20 cellular contexts compared by ENCODE assay signal in genomic region chrX:48975541-48975940, GRCh38. TPM values are rescaled to one million over a fixed set of nuclear protein-coding genes. Genes with fewer than 3 reads are reported as not detected.
A peak's percentile ranks its signal among the peaks of the same experiment; 100 is the strongest.
DNase-seq lines count a peak whose midpoint lies in the region; ATAC-seq lines count a peak whose summit lies in the region.
"Had no signal": no experiment of that assay in that cellular context is flagged by ENCODE, and none has a peak within 500 bp of the region (broad histone marks: within the 10 kb centered on the region; RNA-seq: fewer than 3 reads in every experiment).

No MANE protein-coding gene starts in this region.

- DNase-seq in activated CD4-positive, alpha-beta T cell treated with anti-CD3 and anti-CD28 coated beads, Interleukin-2, amount 10 ng/mL, durations not matched to agents 24 days and 14 days = no peak
- DNase-seq in activated CD4-positive, alpha-beta T cell treated with anti-CD3 and anti-CD28 coated beads for 1 hour = no peak
- no peak for DNase-seq in activated naive CD4-positive, alpha-beta T cell treated with anti-CD3 and anti-CD28 coated beads, Interleukin-2, amount 10 ng/mL, durations not matched to agents 7 days and 5 days
- DNase-seq in activated naive CD4-positive, alpha-beta T cell treated with Interleukin-2 at 50 U/mL for 16 hours = no peak
- no peak for DNase-seq in activated naive CD8-positive, alpha-beta T cell treated with anti-CD3 and anti-CD28 coated beads, Interleukin-2, amount 10 ng/mL, durations not matched to agents 7 days and 5 days
- no peak for DNase-seq in HuH-7 (ENCODE audit: low spot score)
- DNase-seq: BE2C, DMS53, GDM1, GOT3, HCEC 1CT, NCI-H1092 treated with DMSO at 0.1 percent for 48 hours, NCI-H146, NCI-H2029, NCI-H2227 treated with DMSO at 0.1 percent for 48 hours, NCI-H510A, PC-9, RPMI8226, SHP77 had no signal

- POLR2A ChIA-PET in activated naive CD8-positive, alpha-beta T cell treated with anti-CD3 and anti-CD28 coated beads, Interleukin-2, amount 10 ng/mL, durations not matched to agents 7 days and 5 days (lab: Charles Lee) = interaction anchor here (1.0 kb wide), 1 partner anchor 17 kb away, joined by 3 read pairs; no protein-coding TSS in a partner anchor

- H3K4me3 Mint-ChIP-seq in activated CD4-positive, alpha-beta T cell treated with anti-CD3 and anti-CD28 coated beads, Interleukin-2, amount 10 ng/mL, durations not matched to agents 24 days and 14 days = no peak overlapping the region
- no peak overlapping the region for H3K4me3 Mint-ChIP-seq in activated naive CD4-positive, alpha-beta T cell treated with anti-CD3 and anti-CD28 coated beads, Interleukin-2, amount 10 ng/mL, durations not matched to agents 7 days and 5 days
- H3K4me3 Mint-ChIP-seq in activated naive CD8-positive, alpha-beta T cell treated with anti-CD3 and anti-CD28 coated beads, Interleukin-2, amount 10 ng/mL, durations not matched to agents 7 days and 5 days = peak overlapping the region; percentile 20
- H3K4me3 Mint-ChIP-seq in stimulated activated memory B cell treated with anti-CD40 and anti-IgM and Interleukin-4, amounts not matched to agents 10 μg/mL and 1 μg/mL and 100 μg/mL, for 72 hours = no peak overlapping the region

- H3K36me3 Mint-ChIP-seq in activated CD4-positive, alpha-beta T cell treated with anti-CD3 and anti-CD28 coated beads, Interleukin-2, amount 10 ng/mL, durations not matched to agents 24 days and 14 days (ENCODE audit: low read depth) = peaks cover 40% of the 10 kb centered on the region
- peaks cover 34% of the 10 kb centered on the region for H3K36me3 Mint-ChIP-seq in activated naive CD4-positive, alpha-beta T cell treated with anti-CD3 and anti-CD28 coated beads, Interleukin-2, amount 10 ng/mL, durations not matched to agents 7 days and 5 days
- peaks cover 31% of the 10 kb centered on the region for H3K36me3 Mint-ChIP-seq in activated naive CD8-positive, alpha-beta T cell treated with anti-CD3 and anti-CD28 coated beads, Interleukin-2, amount 10 ng/mL, durations not matched to agents 7 days and 5 days
- H3K36me3 Mint-ChIP-seq in stimulated activated memory B cell treated with anti-CD40 and anti-IgM and Interleukin-4, amounts not matched to agents 10 μg/mL and 1 μg/mL and 100 μg/mL, for 72 hours = peaks cover 48% of the 10 kb centered on the region

- intact Hi-C loops in activated CD4-positive, alpha-beta T cell treated with anti-CD3 and anti-CD28 coated beads, Interleukin-2, amount 10 ng/mL, durations not matched to agents 24 days and 14 days (cut with micrococcal nuclease) = no loop called here

- CTCF ChIA-PET in activated naive CD4-positive, alpha-beta T cell treated with anti-CD3 and anti-CD28 coated beads, Interleukin-2, amount 10 ng/mL, durations not matched to agents 7 days and 5 days (lab: Charles Lee) = no interaction called here

- H3K27me3 Mint-ChIP-seq in activated CD4-positive, alpha-beta T cell treated with anti-CD3 and anti-CD28 coated beads, Interleukin-2, amount 10 ng/mL, durations not matched to agents 24 days and 14 days = no peaks in the 10 kb centered on the region
- H3K27me3 Mint-ChIP-seq in activated naive CD4-positive, alpha-beta T cell treated with anti-CD3 and anti-CD28 coated beads, Interleukin-2, amount 10 ng/mL, durations not matched to agents 7 days and 5 days = peaks cover 10% of the 10 kb centered on the region
- no peaks in the 10 kb centered on the region for H3K27me3 Mint-ChIP-seq in activated naive CD8-positive, alpha-beta T cell treated with anti-CD3 and anti-CD28 coated beads, Interleukin-2, amount 10 ng/mL, durations not matched to agents 7 days and 5 days
- H3K27me3 Mint-ChIP-seq in stimulated activated memory B cell treated with anti-CD40 and anti-IgM and Interleukin-4, amounts not matched to agents 10 μg/mL and 1 μg/mL and 100 μg/mL, for 72 hours = no peaks in the 10 kb centered on the region

- ATAC-seq in activated naive CD8-positive, alpha-beta T cell treated with anti-CD3 and anti-CD28 coated beads, Interleukin-2, amount 10 ng/mL, durations not matched to agents 7 days and 5 days (ENCODE audit: low read depth) = no peak
- no peak for ATAC-seq in stimulated activated memory B cell treated with anti-CD40 and anti-IgM and Interleukin-4, amounts not matched to agents 10 μg/mL and 1 μg/mL and 100 μg/mL, for 72 hours

- H3K27ac Mint-ChIP-seq in activated CD4-positive, alpha-beta T cell treated with anti-CD3 and anti-CD28 coated beads, Interleukin-2, amount 10 ng/mL, durations not matched to agents 24 days and 14 days = peak overlapping the region; percentile 39
- peak overlapping the region; percentile 68 for H3K27ac Mint-ChIP-seq in activated naive CD4-positive, alpha-beta T cell treated with anti-CD3 and anti-CD28 coated beads, Interleukin-2, amount 10 ng/mL, durations not matched to agents 7 days and 5 days
- peak overlapping the region; percentile 67 for H3K27ac Mint-ChIP-seq in activated naive CD8-positive, alpha-beta T cell treated with anti-CD3 and anti-CD28 coated beads, Interleukin-2, amount 10 ng/mL, durations not matched to agents 7 days and 5 days
- peak overlapping the region; percentile 13 for H3K27ac Mint-ChIP-seq in stimulated activated memory B cell treated with anti-CD40 and anti-IgM and Interleukin-4, amounts not matched to agents 10 μg/mL and 1 μg/mL and 100 μg/mL, for 72 hours

- H3K4me1 Mint-ChIP-seq in activated CD4-positive, alpha-beta T cell treated with anti-CD3 and anti-CD28 coated beads, Interleukin-2, amount 10 ng/mL, durations not matched to agents 24 days and 14 days = peaks cover 12% of the 10 kb centered on the region
- H3K4me1 Mint-ChIP-seq in activated naive CD4-positive, alpha-beta T cell treated with anti-CD3 and anti-CD28 coated beads, Interleukin-2, amount 10 ng/mL, durations not matched to agents 7 days and 5 days = peaks cover 26% of the 10 kb centered on the region
- peaks cover 22% of the 10 kb centered on the region for H3K4me1 Mint-ChIP-seq in activated naive CD8-positive, alpha-beta T cell treated with anti-CD3 and anti-CD28 coated beads, Interleukin-2, amount 10 ng/mL, durations not matched to agents 7 days and 5 days
- peaks cover 25% of the 10 kb centered on the region for H3K4me1 Mint-ChIP-seq in stimulated activated memory B cell treated with anti-CD40 and anti-IgM and Interleukin-4, amounts not matched to agents 10 μg/mL and 1 μg/mL and 100 μg/mL, for 72 hours

- H3K9me3 Mint-ChIP-seq in activated CD4-positive, alpha-beta T cell treated with anti-CD3 and anti-CD28 coated beads, Interleukin-2, amount 10 ng/mL, durations not matched to agents 24 days and 14 days = no peaks in the 10 kb centered on the region
- no peaks in the 10 kb centered on the region for H3K9me3 Mint-ChIP-seq in activated naive CD4-positive, alpha-beta T cell treated with anti-CD3 and anti-CD28 coated beads, Interleukin-2, amount 10 ng/mL, durations not matched to agents 7 days and 5 days
- H3K9me3 Mint-ChIP-seq in activated naive CD8-positive, alpha-beta T cell treated with anti-CD3 and anti-CD28 coated beads, Interleukin-2, amount 10 ng/mL, durations not matched to agents 7 days and 5 days = no peaks in the 10 kb centered on the region
- no peaks in the 10 kb centered on the region for H3K9me3 Mint-ChIP-seq in stimulated activated memory B cell treated with anti-CD40 and anti-IgM and Interleukin-4, amounts not matched to agents 10 μg/mL and 1 μg/mL and 100 μg/mL, for 72 hours

RNA-seq across cellular contexts. Expression of gene KCND1, which starts 3.9 kb away (rescaled TPM):
- total RNA-seq in activated CD4-positive, alpha-beta T cell treated with anti-CD3 and anti-CD28 coated beads, Interleukin-2, amount 10 ng/mL, durations not matched to agents 24 days and 14 days = 2.5 and 3.5 TPM in 2 replicates
- total RNA-seq in activated naive CD8-positive, alpha-beta T cell treated with anti-CD3 and anti-CD28 coated beads, Interleukin-2, amount 10 ng/mL, durations not matched to agents 7 days and 5 days = 1 to 10 TPM; 5.6 to 5.9 TPM

RNA-seq across cellular contexts. Expression of gene OTUD5, which starts 18.1 kb away (rescaled TPM):
- 76.2 and 76.7 TPM in 2 replicates for total RNA-seq in activated CD4-positive, alpha-beta T cell treated with anti-CD3 and anti-CD28 coated beads, Interleukin-2, amount 10 ng/mL, durations not matched to agents 24 days and 14 days
- total RNA-seq in activated naive CD8-positive, alpha-beta T cell treated with anti-CD3 and anti-CD28 coated beads, Interleukin-2, amount 10 ng/mL, durations not matched to agents 7 days and 5 days = 10 to 100 TPM; 60.7 to 62.4 TPM

RNA-seq across cellular contexts. Expression of gene GRIPAP1, which starts 26.5 kb away (rescaled TPM):
- total RNA-seq in activated CD4-positive, alpha-beta T cell treated with anti-CD3 and anti-CD28 coated beads, Interleukin-2, amount 10 ng/mL, durations not matched to agents 24 days and 14 days = 85.7 and 87.3 TPM in 2 replicates
- 100 to 1,000 TPM; 116 to 123 TPM for total RNA-seq in activated naive CD8-positive, alpha-beta T cell treated with anti-CD3 and anti-CD28 coated beads, Interleukin-2, amount 10 ng/mL, durations not matched to agents 7 days and 5 days

RNA-seq across cellular contexts. Expression of gene PIM2, which starts 56.7 kb away (rescaled TPM):
- total RNA-seq in activated CD4-positive, alpha-beta T cell treated with anti-CD3 and anti-CD28 coated beads, Interleukin-2, amount 10 ng/mL, durations not matched to agents 24 days and 14 days = 391 and 394 TPM in 2 replicates
- total RNA-seq in activated naive CD8-positive, alpha-beta T cell treated with anti-CD3 and anti-CD28 coated beads, Interleukin-2, amount 10 ng/mL, durations not matched to agents 7 days and 5 days = 10 to 100 TPM; 63.1 to 63.2 TPM

Comparison
In these comparisons a context has a peak if more than half of its experiments do, and no peak if none do; other contexts are left out.
1. H3K27ac Mint-ChIP-seq: peak in every context shown above with its lines; median percentile 68 in activated naive CD4-positive, alpha-beta T cell treated with anti-CD3 and anti-CD28 coated beads, Interleukin-2, amount 10 ng/mL, durations not matched to agents 7 days and 5 days; 67 in activated naive CD8-positive, alpha-beta T cell treated with anti-CD3 and anti-CD28 coated beads, Interleukin-2, amount 10 ng/mL, durations not matched to agents 7 days and 5 days; 39 in activated CD4-positive, alpha-beta T cell treated with anti-CD3 and anti-CD28 coated beads, Interleukin-2, amount 10 ng/mL, durations not matched to agents 24 days and 14 days; 13 in stimulated activated memory B cell treated with anti-CD40 and anti-IgM and Interleukin-4, amounts not matched to agents 10 μg/mL and 1 μg/mL and 100 μg/mL, for 72 hours.